1 cellular context compared by ENCODE assay signal in the genomic region with DNA sequence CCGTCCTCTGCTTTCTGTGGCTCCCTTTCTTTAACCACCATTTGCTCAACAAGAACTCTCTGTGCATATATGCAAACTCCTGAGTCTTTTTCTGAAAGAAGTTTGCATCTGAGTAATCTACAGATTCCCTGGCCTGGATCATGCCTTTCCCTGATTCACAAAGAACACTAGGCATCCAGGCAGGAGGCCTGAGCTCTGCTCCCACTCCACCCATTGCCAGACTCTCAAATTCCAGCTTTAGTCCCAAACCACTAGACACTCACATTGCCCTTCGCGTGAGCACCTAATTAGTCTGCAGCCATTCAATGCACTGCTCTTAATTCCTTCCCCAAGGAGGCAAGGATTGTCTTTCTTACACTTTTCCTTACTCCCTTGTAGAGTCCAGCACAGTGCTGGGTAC.
TF ChIP-seq lines count a peak whose summit lies in the region.

No MANE protein-coding gene starts in this region.

TF ChIP-seq in H1, 55 proteins besides CTCF, POLR2A, EP300 and RAD21:
- no peak for TF ChIP-seq TEAD4 (IDR thresholded peaks at IDR 0.05; ENCODE audit: low read depth, low read length)
- TF ChIP-seq EZH2 (IDR thresholded peaks at IDR 0.05; ENCODE audit: low read depth, low read length, severe bottlenecking) = no peak
- TF ChIP-seq KDM4A (IDR thresholded peaks at IDR 0.05; ENCODE audit: low read depth, low read length, severe bottlenecking) = no peak
- no peak for TF ChIP-seq BCL11A (IDR thresholded peaks at IDR 0.05; ENCODE audit: low read depth in 2 of 2, low read length in 2 of 2)
- no peak for TF ChIP-seq POU5F1 (IDR thresholded peaks at IDR 0.05; ENCODE audit: low read depth, low read length)
- no peak for TF ChIP-seq SAP30 (IDR thresholded peaks at IDR 0.05; ENCODE audit: insufficient read depth, insufficient replicate concordance, low read length)
- TF ChIP-seq SUZ12 (IDR thresholded peaks at IDR 0.05; ENCODE audit: low read length) = no peak
- TF ChIP-seq HDAC6 (IDR thresholded peaks at IDR 0.05; ENCODE audit: low read depth, low read length) = no peak
- TF ChIP-seq RXRA (IDR thresholded peaks at IDR 0.05; ENCODE audit: insufficient read depth, low read depth, low read length) = no peak
- TF ChIP-seq GTF2F1 (IDR thresholded peaks at IDR 0.05; ENCODE audit: borderline replicate concordance, low read depth, low read length) = no peak
- TF ChIP-seq ZNF274 (IDR thresholded peaks at IDR 0.05; ENCODE audit: borderline replicate concordance, extremely low read depth, low read length) = no peak
- no peak for TF ChIP-seq CEBPB (IDR thresholded peaks at IDR 0.05; ENCODE audit: low read depth, low read length)
- TF ChIP-seq SRF (IDR thresholded peaks at IDR 0.05; ENCODE audit: low read depth, low read length) = no peak
